Comparison of ENCODE assay signal across 13 cellular contexts in the genomic region with DNA sequence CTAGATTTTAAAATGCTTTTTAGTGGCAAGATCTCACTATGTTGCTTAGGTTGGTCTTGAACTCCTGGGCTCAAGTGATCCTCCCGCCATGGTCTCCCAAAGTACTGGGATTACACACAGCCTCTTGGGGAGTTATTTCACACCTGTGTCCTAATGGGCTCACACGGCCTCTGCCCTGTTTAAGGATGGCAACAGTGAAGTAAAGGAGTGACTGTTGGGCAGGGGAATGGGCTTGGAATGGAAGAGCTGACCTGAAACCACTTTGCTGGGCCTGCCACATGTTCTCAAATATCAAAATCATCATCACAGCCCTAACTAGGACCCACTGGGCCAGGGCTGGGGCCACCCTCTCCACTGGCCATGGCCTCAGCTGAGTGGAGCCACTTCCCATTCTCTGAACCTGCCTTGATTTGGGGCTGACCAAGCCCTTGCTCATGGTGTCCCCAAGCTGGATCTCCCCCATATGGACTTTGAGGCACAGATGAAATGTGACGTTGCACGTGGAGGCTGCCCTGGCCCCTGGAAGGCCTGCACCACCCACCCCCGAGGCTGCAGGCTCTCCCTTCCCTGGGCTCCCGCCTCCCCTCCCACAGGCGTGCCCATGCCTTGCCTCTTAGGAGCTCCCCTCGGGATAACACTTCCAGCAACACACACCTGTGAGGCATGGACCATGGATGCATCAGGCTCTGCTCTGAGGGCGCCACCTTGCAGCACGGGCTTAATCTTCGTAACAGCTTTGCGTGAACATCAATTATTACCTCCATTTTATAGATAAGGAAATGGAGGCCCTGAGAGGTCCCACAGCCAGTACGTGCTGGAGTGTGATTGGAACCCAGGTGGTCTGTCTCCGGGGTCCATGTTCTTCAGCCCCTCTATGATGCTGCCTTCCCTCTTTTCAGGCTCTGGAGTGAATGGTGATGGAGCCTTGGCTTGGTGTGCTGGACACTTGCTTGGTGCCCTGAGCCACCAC.
DNase-seq lines count a peak whose midpoint lies in the region; ATAC-seq and TF ChIP-seq lines count a peak whose summit lies in the region.
"Had no signal": no experiment of that assay in that cellular context is flagged by ENCODE, and none has a peak within 500 bp of the region (broad histone marks: within the 10 kb centered on the region; RNA-seq: fewer than 3 reads in every experiment).

No MANE protein-coding gene starts in this region.

- H3K27me3 Mint-ChIP-seq in activated T-cell treated with anti-CD3 and anti-CD28 coated beads, Interleukin-2, amount 50 U/mL, for 24 hours: no peaks in the 10 kb centered on the region
- H3K27me3 Mint-ChIP-seq in activated T-cell treated with anti-CD3 and anti-CD28 coated beads, Interleukin-2, amount 50 U/mL, for 4 hours (ENCODE audit: low read depth): peaks cover 2% of the 10 kb centered on the region

- no peaks in the 10 kb centered on the region for H3K4me1 Mint-ChIP-seq in activated T-cell treated with anti-CD3 and anti-CD28 coated beads, Interleukin-2, amount 50 U/mL, for 24 hours (ENCODE audit: low read depth)
- peaks cover 10% of the 10 kb centered on the region for H3K4me1 Mint-ChIP-seq in activated T-cell treated with anti-CD3 and anti-CD28 coated beads, Interleukin-2, amount 50 U/mL, for 4 hours (ENCODE audit: low read depth)

- 0 out of 2 replicates have a peak, but pooled peaks have one; percentile 2 for TF ChIP-seq CTCF in LNCaP clone FGC (IDR thresholded peaks at IDR 0.05; ENCODE audit: control insufficient read depth, extremely low read depth, insufficient read depth)

- no peak for ATAC-seq in activated T-cell treated with anti-CD3 and anti-CD28 coated beads, Interleukin-2, amount 50 U/mL, for 4 hours
- ATAC-seq: CD8-positive, alpha-beta T cell had no signal

- peaks cover 56% of the 10 kb centered on the region for H3K4me1 ChIP-seq in thymus (ENCODE audit: control insufficient read depth, insufficient read depth, low read length)
- H3K4me1 ChIP-seq in HAP-1: no peaks in the 10 kb centered on the region

- in situ Hi-C loops in HAP-1 (cut with MboI; ENCODE audit: low sequenced_read_pairs): no loop called here

- DNase-seq in activated T-cell treated with anti-CD3 and anti-CD28 coated beads, Interleukin-2, amount 50 U/mL, for 24 hours: peak; percentile 24
- DNase-seq in activated T-cell treated with anti-CD3 and anti-CD28 coated beads, Interleukin-2, amount 50 U/mL, for 4 hours: no peak
- no peak for DNase-seq in LNCaP clone FGC (ENCODE audit: low read depth)
- DNase-seq in islet precursor cell: peak; percentile 46
- no peak for DNase-seq in NCI-H69 (lab: John Stamatoyannopoulos, UW)
- DNase-seq in AG20443 (ENCODE audit: low spot score): no peak
- DNase-seq in HAP-1 (ENCODE audit: low spot score in 2 of 2): no peak
- DNase-seq: NCI-H1105 treated with DMSO at 0.1 percent for 48 hours, NCI-H748 treated with DMSO at 0.1 percent for 48 hours, T1000 had no signal

- H3K27ac ChIP-seq in thymus (ENCODE audit: low read depth): peak overlapping the region; percentile 91

- H3K27ac Mint-ChIP-seq in activated T-cell treated with anti-CD3 and anti-CD28 coated beads, Interleukin-2, amount 50 U/mL, for 24 hours: no peak overlapping the region
- H3K27ac Mint-ChIP-seq: CD8-positive, alpha-beta T cell had no signal

- H3K27me3 ChIP-seq in thymus (ENCODE audit: control insufficient read depth, insufficient read depth) (no peaks in the 10 kb centered on the region), HAP-1 (ENCODE audit: low read depth) (no peaks in the 10 kb centered on the region)
- H3K27me3 ChIP-seq: thyroid gland had no signal

- no peaks in the 10 kb centered on the region for H3K9me3 Mint-ChIP-seq in activated T-cell treated with anti-CD3 and anti-CD28 coated beads, Interleukin-2, amount 50 U/mL, for 24 hours
- no peaks in the 10 kb centered on the region for H3K9me3 Mint-ChIP-seq in activated T-cell treated with anti-CD3 and anti-CD28 coated beads, Interleukin-2, amount 50 U/mL, for 4 hours
- H3K9me3 Mint-ChIP-seq: CD8-positive, alpha-beta T cell had no signal

- H3K36me3 ChIP-seq in thymus (ENCODE audit: control insufficient read depth, insufficient read depth) (no peaks in the 10 kb centered on the region), HAP-1 (replicated peaks) (no peaks in the 10 kb centered on the region)
- H3K36me3 ChIP-seq: thyroid gland had no signal

- H3K9me3 ChIP-seq in thymus (ENCODE audit: control insufficient read depth): no peaks in the 10 kb centered on the region
- no peaks in the 10 kb centered on the region for H3K9me3 ChIP-seq in HAP-1
- H3K9me3 ChIP-seq: thyroid gland had no signal

- WGBS in thymus: 86% methylated on average over 14 of the region's 14 CpGs

- H3K4me3 ChIP-seq in LNCaP clone FGC (ENCODE audit: low read depth, low read length): no peak overlapping the region
- H3K4me3 ChIP-seq in thymus (ENCODE audit: low read length): peak overlapping the region; percentile 36
- no peak overlapping the region for H3K4me3 ChIP-seq in HAP-1
- H3K4me3 ChIP-seq: thyroid gland had no signal

- no peaks in the 10 kb centered on the region for H3K36me3 Mint-ChIP-seq in activated T-cell treated with anti-CD3 and anti-CD28 coated beads, Interleukin-2, amount 50 U/mL, for 24 hours (ENCODE audit: low read depth)
- no peaks in the 10 kb centered on the region for H3K36me3 Mint-ChIP-seq in activated T-cell treated with anti-CD3 and anti-CD28 coated beads, Interleukin-2, amount 50 U/mL, for 4 hours (ENCODE audit: insufficient read depth)
- H3K36me3 Mint-ChIP-seq: CD8-positive, alpha-beta T cell had no signal

- H3K4me3 Mint-ChIP-seq in activated T-cell treated with anti-CD3 and anti-CD28 coated beads, Interleukin-2, amount 50 U/mL, for 24 hours: no peak overlapping the region
- H3K4me3 Mint-ChIP-seq in activated T-cell treated with anti-CD3 and anti-CD28 coated beads, Interleukin-2, amount 50 U/mL, for 4 hours: no peak overlapping the region
- H3K4me3 Mint-ChIP-seq: CD8-positive, alpha-beta T cell had no signal

Comparison
In these comparisons a context has a peak if more than half of its experiments do, and no peak if none do; other contexts are left out.
1. DNase-seq: peak in activated T-cell treated with anti-CD3 and anti-CD28 coated beads, Interleukin-2, amount 50 U/mL, for 24 hours (single experiment) and islet precursor cell (single experiment); none in activated T-cell treated with anti-CD3 and anti-CD28 coated beads, Interleukin-2, amount 50 U/mL, for 4 hours (single experiment), LNCaP clone FGC (single experiment), NCI-H69 (single experiment), AG20443 (single experiment) and HAP-1 (0 of 2).